In genomic region chr1:199292873-199293272, GRCh38 we compare ENCODE assay signal across 22 cellular contexts.
"Had no signal": no experiment of that assay in that cellular context is flagged by ENCODE, and none has a peak within 500 bp of the region (broad histone marks: within the 10 kb centered on the region; RNA-seq: fewer than 3 reads in every experiment).

No MANE protein-coding gene starts in this region.

- H3K4me3 ChIP-seq: left ventricle myocardium inferior, lung, ovary, right atrium auricular region, right lobe of liver, skin epidermis, spleen, suprapubic skin, thoracic aorta, tibial artery, upper lobe of right lung had no signal

- ATAC-seq: left colon; naive thymus-derived CD4-positive, alpha-beta T cell; natural killer cell treated with Interleukin-12 subunit alpha and Interleukin-12 subunit beta and Interleukin-15 and Interleukin-18, amount 100 ng/mL, for 72 hours; right lobe of liver; stimulated activated effector memory CD8-positive, alpha-beta T cell treated with anti-CD3 and anti-CD28 coated beads, Interleukin-12 subunit alpha, Interleukin-12 subunit beta, amount 100 ng/mL, for 72 hours; upper lobe of right lung had no signal

- H3K27ac ChIP-seq: left ventricle myocardium inferior, ovary, right atrium auricular region, right lobe of liver, skin epidermis, spleen, suprapubic skin, thoracic aorta, tibial artery, upper lobe of right lung had no signal

- DNase-seq: hypothalamus; immature natural killer cell; kidney; left colon; left ventricle myocardium inferior; mesendoderm; naive thymus-derived CD4-positive, alpha-beta T cell; ovary; right lobe of liver; spleen; stimulated activated CD4-positive, alpha-beta T cell treated with anti-CD3 and anti-CD28 coated beads, Interleukin-4, amount 100 ng/mL, for 24 hours; stimulated activated naive CD4-positive, alpha-beta T cell; tibial artery; trophoblast cell; upper lobe of right lung had no signal

- H3K36me3 ChIP-seq: left ventricle myocardium inferior, ovary, right atrium auricular region, right lobe of liver, spleen, suprapubic skin, thoracic aorta, tibial artery, upper lobe of right lung had no signal

- H3K27me3 ChIP-seq: ovary, right atrium auricular region, right lobe of liver, spleen, suprapubic skin, tibial artery, upper lobe of right lung had no signal

- H3K4me1 ChIP-seq: left ventricle myocardium inferior, right atrium auricular region, right lobe of liver, spleen, suprapubic skin, tibial artery, upper lobe of right lung had no signal

- H3K9me3 ChIP-seq: left ventricle myocardium inferior, ovary, right atrium auricular region, right lobe of liver, spleen, suprapubic skin, thoracic aorta, tibial artery, upper lobe of right lung had no signal
